8 cellular contexts compared by ENCODE assay signal in the genomic region with DNA sequence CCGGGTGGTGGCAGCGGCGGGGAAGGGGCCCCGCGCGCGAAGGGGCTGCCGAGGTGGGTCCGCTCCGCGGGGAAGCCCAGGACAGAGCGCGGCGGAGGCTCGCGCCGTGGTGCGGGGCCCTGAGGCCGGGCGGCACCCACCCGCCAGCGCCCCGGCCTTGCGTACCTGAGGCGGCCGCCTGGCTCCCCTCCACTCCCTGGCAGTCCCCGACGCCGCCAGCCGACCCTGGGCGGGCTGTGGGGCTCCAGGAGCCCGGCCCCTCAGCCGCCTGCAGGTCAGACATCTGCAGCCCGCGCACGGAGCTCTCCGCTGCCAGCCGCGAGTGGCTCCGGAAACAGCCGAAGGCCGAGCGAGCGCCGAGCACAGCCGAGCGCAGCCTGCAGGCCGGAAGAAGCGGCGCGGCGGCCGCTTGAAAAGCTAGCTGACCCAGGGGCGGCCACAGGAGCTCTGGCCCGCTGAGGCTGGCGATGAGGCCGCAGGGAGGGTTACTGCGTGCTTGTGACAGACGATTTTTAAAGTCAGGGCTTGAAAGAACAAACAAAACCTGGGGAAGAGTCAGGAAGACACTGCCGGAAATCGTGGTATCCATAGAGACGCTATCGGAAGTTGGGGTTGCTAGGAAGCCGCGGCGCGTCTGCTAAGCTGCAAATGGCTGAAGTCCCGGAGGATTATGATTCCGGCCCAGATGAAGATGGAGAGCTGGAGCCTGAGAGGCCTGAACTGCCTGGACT. TPM values are rescaled to one million over a fixed set of nuclear protein-coding genes. Genes with fewer than 3 reads are reported as not detected.
DNase-seq lines count a peak whose midpoint lies in the region; ATAC-seq and TF ChIP-seq lines count a peak whose summit lies in the region.

Gene SAMD15 (plus strand): TSS at position 609 of the 731 bp plus-strand sequence. CDS start 40 bp downstream, at position 649.
A gene with protein sequence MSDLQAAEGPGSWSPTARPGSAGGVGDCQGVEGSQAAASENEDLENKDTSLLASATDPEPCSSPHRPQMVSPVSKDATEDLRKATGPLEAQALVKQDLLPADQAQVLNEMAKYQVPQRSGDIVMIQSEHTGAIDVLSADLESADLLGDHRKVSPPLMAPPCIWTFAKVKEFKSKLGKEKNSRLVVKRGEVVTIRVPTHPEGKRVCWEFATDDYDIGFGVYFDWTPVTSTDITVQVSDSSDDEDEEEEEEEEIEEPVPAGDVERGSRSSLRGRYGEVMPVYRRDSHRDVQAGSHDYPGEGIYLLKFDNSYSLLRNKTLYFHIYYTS (minus strand): TSS at position 324 of the 731 bp plus-strand sequence. CDS start 41 bp downstream, at position 283.

- peak within 1 kb of the TSS; percentile 56; the same call in 1 of the 2 replicates for H2BK120ac ChIP-seq in IMR-90 (ENCODE audit: low read depth, low read length)

- H2AK9ac ChIP-seq in IMR-90 (replicated peaks; ENCODE audit: low read depth, low read length, poor library complexity): peak within 1 kb of the TSS; percentile 81

- peaks cover 5% of the 10 kb centered on the region; the same call in 1 of the 2 replicates for H4K20me1 ChIP-seq in IMR-90 (ENCODE audit: insufficient read depth, low read length)

- H3K56ac ChIP-seq in IMR-90 (ENCODE audit: extremely low read depth, insufficient read depth, low read length): peak within 1 kb of the TSS; percentile 83

- ATAC-seq in GM21528 (IDR thresholded peaks at IDR 0.05; ENCODE audit: low FRiP score, unreplicated experiment) (peak; percentile 90), IMR-90 (ENCODE audit: low read depth) (peak; percentile 98), naive B cell (ENCODE audit: low read depth in 2 of 2) (peak; percentile 86 to 87)
- peak; percentile 97 to 99 for ATAC-seq in activated T-cell treated with anti-CD3 and anti-CD28 coated beads, Interleukin-2, amount 50 U/mL, for 4 hours
- peak; percentile 95 for ATAC-seq in stimulated activated effector memory CD8-positive, alpha-beta T cell treated with anti-CD3 and anti-CD28 coated beads, Interleukin-12 subunit alpha, Interleukin-12 subunit beta, amount 100 ng/mL, for 72 hours

- no peaks in the 10 kb centered on the region for H3K9me3 Mint-ChIP-seq in activated T-cell treated with anti-CD3 and anti-CD28 coated beads, Interleukin-2, amount 50 U/mL, for 4 hours
- H3K9me3 Mint-ChIP-seq in naive B cell: no peaks in the 10 kb centered on the region
- H3K9me3 Mint-ChIP-seq in stimulated activated effector memory CD8-positive, alpha-beta T cell treated with anti-CD3 and anti-CD28 coated beads, Interleukin-12 subunit alpha, Interleukin-12 subunit beta, amount 100 ng/mL, for 72 hours: no peaks in the 10 kb centered on the region

- POLR2A ChIA-PET in IMR-90 (lab: Charles Lee; ENCODE audit: unreplicated experiment): interaction anchor here (0.6 to 0.7 kb wide), 2 partner anchors 20 to 604 kb away, joined by 3 to 9 read pairs; no protein-coding TSS in a partner anchor

- peaks cover 7% of the 10 kb centered on the region for H3K27me3 ChIP-seq in IMR-90 (ENCODE audit: control insufficient read depth, insufficient read depth, low read length)

- H3K4me1 ChIP-seq in IMR-90 (ENCODE audit: control insufficient read depth, insufficient read depth, low read length): no peaks in the 10 kb centered on the region

- H3K14ac ChIP-seq in IMR-90 (replicated peaks; ENCODE audit: low read depth, low read length): peak within 1 kb of the TSS; percentile 75

- 0% methylated on average over 42 of the region's 69 CpGs; no CpG with 5 or more reads in 1 of the 2 experiments for WGBS in IMR-90 (ENCODE audit: extremely low coverage in 2 of 2, insufficient read length in 1 of 2), 2 experiments

- peak within 1 kb of the TSS; percentile 91 for H3K4me3 Mint-ChIP-seq in activated T-cell treated with anti-CD3 and anti-CD28 coated beads, Interleukin-2, amount 50 U/mL, for 4 hours
- H3K4me3 Mint-ChIP-seq in naive B cell: peak within 1 kb of the TSS in 5 of 8 donors; percentile 92 to 97 (median 95)
- no peak within 1 kb of the TSS for H3K4me3 Mint-ChIP-seq in stimulated activated effector memory CD8-positive, alpha-beta T cell treated with anti-CD3 and anti-CD28 coated beads, Interleukin-12 subunit alpha, Interleukin-12 subunit beta, amount 100 ng/mL, for 72 hours

- peak within 1 kb of the TSS; percentile 96 for H3K9ac ChIP-seq in IMR-90 (ENCODE audit: low read depth, low read length)

- H3K9me3 ChIP-seq in IMR-90 (ENCODE audit: control insufficient read depth, insufficient read depth, low read length): no peaks in the 10 kb centered on the region

- H3K79me1 ChIP-seq in IMR-90 (ENCODE audit: low read depth in 1 of 2, low read length in 2 of 2): peaks cover 7 to 13% of the 10 kb centered on the region in 2 experiments; a peak in 3 of 4 replicates

- peaks cover 36% of the 10 kb centered on the region for H3K4me1 Mint-ChIP-seq in activated T-cell treated with anti-CD3 and anti-CD28 coated beads, Interleukin-2, amount 50 U/mL, for 4 hours (ENCODE audit: low read depth)
- peaks cover 38 to 44% (median 41%) of the 10 kb centered on the region in 3 donors for H3K4me1 Mint-ChIP-seq in naive B cell
- H3K4me1 Mint-ChIP-seq in stimulated activated effector memory CD8-positive, alpha-beta T cell treated with anti-CD3 and anti-CD28 coated beads, Interleukin-12 subunit alpha, Interleukin-12 subunit beta, amount 100 ng/mL, for 72 hours: peaks cover 35% of the 10 kb centered on the region

- peaks cover 3% of the 10 kb centered on the region for H3K9me1 ChIP-seq in IMR-90 (ENCODE audit: insufficient read depth, low read length)

- peaks cover 2% of the 10 kb centered on the region for H3K36me3 Mint-ChIP-seq in activated T-cell treated with anti-CD3 and anti-CD28 coated beads, Interleukin-2, amount 50 U/mL, for 4 hours (ENCODE audit: insufficient read depth)
- no peaks in the 10 kb centered on the region for H3K36me3 Mint-ChIP-seq in naive B cell
- no peaks in the 10 kb centered on the region for H3K36me3 Mint-ChIP-seq in stimulated activated effector memory CD8-positive, alpha-beta T cell treated with anti-CD3 and anti-CD28 coated beads, Interleukin-12 subunit alpha, Interleukin-12 subunit beta, amount 100 ng/mL, for 72 hours

- peak; percentile 24; the same call in 1 of the 2 replicates for TF ChIP-seq CTCF in IMR-90 (conservative IDR thresholded peaks at IDR 0.05; ENCODE audit: low read depth, low read length)

- H4K5ac ChIP-seq in IMR-90 (ENCODE audit: low read depth, low read length): peak within 1 kb of the TSS; percentile 41; the same call in 1 of the 2 replicates

- no peak within 1 kb of the TSS; the same call in 2 of the 3 replicates for H2BK15ac ChIP-seq in IMR-90 (ENCODE audit: low read depth, low read length)

- H3K36me3 ChIP-seq in IMR-90 (ENCODE audit: control insufficient read depth, insufficient read depth, low read length): no peaks in the 10 kb centered on the region

- peak within 1 kb of the TSS; percentile 77 for H3K4me2 ChIP-seq in IMR-90 (ENCODE audit: low read depth, low read length)

- dilution Hi-C loops in IMR-90 (cut with HindIII; ENCODE audit: low sequenced_read_pairs, unreplicated experiment): no loop called here

- peak within 1 kb of the TSS; percentile 93 for H3K27ac ChIP-seq in IMR-90 (ENCODE audit: insufficient read depth, low read length)

- peak within 1 kb of the TSS; percentile 62 for H3K18ac ChIP-seq in IMR-90 (ENCODE audit: low read depth, low read length)

- H4K8ac ChIP-seq in IMR-90 (ENCODE audit: low read depth in 2 of 2, low read length in 2 of 2): peak within 1 kb of the TSS; percentile 83 to 90; a peak in 3 of 4 replicates

- H3K27me3 Mint-ChIP-seq in activated T-cell treated with anti-CD3 and anti-CD28 coated beads, Interleukin-2, amount 50 U/mL, for 4 hours (ENCODE audit: low read depth): no peaks in the 10 kb centered on the region
- peaks cover 0 to 5% (median 0%) of the 10 kb centered on the region in 3 donors for H3K27me3 Mint-ChIP-seq in naive B cell

- peak within 1 kb of the TSS; percentile 86 for H3K4me3 ChIP-seq in IMR-90 (ENCODE audit: insufficient read depth, low read depth, low read length)

- H3K27ac Mint-ChIP-seq in naive B cell: peak within 1 kb of the TSS in 5 of 6 donors; percentile 84 to 96 (median 93)
- H3K27ac Mint-ChIP-seq in stimulated activated effector memory CD8-positive, alpha-beta T cell treated with anti-CD3 and anti-CD28 coated beads, Interleukin-12 subunit alpha, Interleukin-12 subunit beta, amount 100 ng/mL, for 72 hours: no peak within 1 kb of the TSS

- in situ Hi-C loops in IMR-90 (cut with MboI; ENCODE audit: low sequenced_read_pairs): no loop called here

- BruUV-seq in IMR-90 (replicated peaks; lab: Mats Ljungman, UMichigan): no TSS peak

- H3K23ac ChIP-seq in IMR-90 (ENCODE audit: low read depth, low read length): peak within 1 kb of the TSS; percentile 75

- DNase-seq in DMS53 treated with DMSO at 0.1 percent for 48 hours (lab: John Stamatoyannopoulos, UW; ENCODE audit: unreplicated experiment) (peak; percentile 58), IMR-90 (peak; percentile 80), OCI-M1 (lab: John Stamatoyannopoulos, UW) (peak; percentile 85), fibroblast of gingiva (ENCODE audit: low read depth) (peak; percentile 82), naive B cell (peak; percentile 88)
- peak; percentile 72 for DNase-seq in activated T-cell treated with anti-CD3 and anti-CD28 coated beads, Interleukin-2, amount 50 U/mL, for 4 hours
- peak; percentile 87 to 90 for DNase-seq in stimulated activated effector memory CD8-positive, alpha-beta T cell treated with anti-CD3 and anti-CD28 coated beads, Interleukin-12 subunit alpha, Interleukin-12 subunit beta, amount 100 ng/mL, for 72 hours (ENCODE audit: low spot score in 2 of 2)

- peak within 1 kb of the TSS; percentile 96 for H2AFZ ChIP-seq in IMR-90 (replicated peaks; ENCODE audit: low read length, poor library complexity)

- H3K4ac ChIP-seq in IMR-90 (ENCODE audit: low read depth, low read length): peak within 1 kb of the TSS; percentile 75

- peak within 1 kb of the TSS; percentile 75 for H2BK5ac ChIP-seq in IMR-90 (ENCODE audit: low read depth, low read length, poor library complexity, severe bottlenecking)

- no peak within 1 kb of the TSS for H2BK20ac ChIP-seq in IMR-90 (ENCODE audit: low read depth, low read length)

- TF ChIP-seq POLR2A in IMR-90 (IDR thresholded peaks at IDR 0.05; ENCODE audit: low read depth, low read length): no peak

- CTCF ChIA-PET in IMR-90 (lab: Yijun Ruan, JAX): interaction anchor here (0.7 kb wide), 1 partner anchor 606 kb away, joined by 3 read pairs; no protein-coding TSS in a partner anchor

- TF ChIP-seq RAD21 in IMR-90 (IDR thresholded peaks at IDR 0.05; ENCODE audit: low read length): no peak

- H2AK5ac ChIP-seq in IMR-90 (ENCODE audit: low read depth, low read length): no peak within 1 kb of the TSS

- peak within 1 kb of the TSS; percentile 64; the same call in 1 of the 2 replicates for H4K91ac ChIP-seq in IMR-90 (ENCODE audit: insufficient read depth, low read depth, low read length)

- intact Hi-C loops in IMR-90 (cut with micrococcal nuclease): loop anchor here (1.0 to 2.0 kb wide), 2 partner anchors 56 to 80 kb away; partner anchors contain the start of genes GSTZ1, POMT2 and VIPAS39

RNA-seq across cellular contexts. Expression of gene SAMD15, which starts in this region (rescaled TPM):
- total RNA-seq in IMR-90 (2012; rRNA removed): 1.3 and 1.7 TPM in 2 replicates
- polyA plus RNA-seq in IMR-90 (2012; rRNA removed) (0.17 and 0.68 TPM in 2 replicates), naive B cell (ENCODE audit: low read depth in 6 of 6) (under 1 TPM in 2 of 6 donors, not detected in 4; 0.12 to 0.22 TPM)
- 0.03 and 0.17 TPM in 2 replicates for polyA plus RNA-seq in IMR-90 (2012; cell fraction: cytosol; rRNA removed)
- polyA plus RNA-seq in IMR-90 (2012; cell fraction: nucleus; rRNA removed; ENCODE audit: low replicate concordance): 0.02 and 0.17 TPM in 2 replicates
- under 1 TPM; 0.61 to 0.90 (median 0.82) TPM for total RNA-seq in activated T-cell treated with anti-CD3 and anti-CD28 coated beads, Interleukin-2, amount 50 U/mL, for 4 hours

RNA-seq across cellular contexts. Expression of the second gene that starts in this region (rescaled TPM):
- 5.0 and 6.9 TPM in 2 replicates for total RNA-seq in IMR-90 (2012; rRNA removed)
- polyA plus RNA-seq in IMR-90 (2012; rRNA removed) (1.9 and 2.2 TPM in 2 replicates), naive B cell (ENCODE audit: low read depth in 6 of 6) (10 to 100 TPM in 5 of 6 donors, 1 to 10 TPM in 1; 2.3 to 25.0 (median 21.6) TPM)
- polyA plus RNA-seq in IMR-90 (2012; cell fraction: cytosol; rRNA removed): 0.73 and 0.78 TPM in 2 replicates
- polyA plus RNA-seq in IMR-90 (2012; cell fraction: nucleus; rRNA removed; ENCODE audit: low replicate concordance): 0.91 and 2.9 TPM in 2 replicates
- 10 to 100 TPM; 16.1 to 17.1 (median 16.2) TPM for total RNA-seq in activated T-cell treated with anti-CD3 and anti-CD28 coated beads, Interleukin-2, amount 50 U/mL, for 4 hours

Comparison
In these comparisons a context has a peak if more than half of its experiments do, and no peak if none do; other contexts are left out.
1. Peak in every context shown above with its lines: DNase-seq, ATAC-seq, H3K4me3 ChIP-seq and H3K27ac ChIP-seq.